In genomic region chr14:67360469-67361206, GRCh38 we compare ENCODE assay signal across 8 cellular contexts. TPM values are rescaled to one million over a fixed set of nuclear protein-coding genes. Genes with fewer than 3 reads are reported as not detected.
DNase-seq lines count a peak whose midpoint lies in the region; TF ChIP-seq lines count a peak whose summit lies in the region.

No MANE protein-coding gene starts in this region.

- peak overlapping the region; percentile 92 for H2AFZ ChIP-seq in PC-9

- WGBS in endodermal cell (ENCODE audit: insufficient coverage in 1 of 2, insufficient read length in 1 of 2), 2 experiments = 3 to 4% methylated on average over 17 to 34 of the region's 34 CpGs

- H3F3A ChIP-seq in PC-9 (ENCODE audit: insufficient read depth, low read depth) = peaks cover 15% of the 10 kb centered on the region

- H3K27ac ChIP-seq in PC-9 (peak overlapping the region; percentile 71), endodermal cell (ENCODE audit: low read depth, low read length) (peak overlapping the region; percentile 80)

- H3K9me2 ChIP-seq in PC-9 (ENCODE audit: insufficient read depth) = no peaks in the 10 kb centered on the region

- peaks cover 44% of the 10 kb centered on the region for H3K4me1 ChIP-seq in PC-9 (replicated peaks; ENCODE audit: insufficient read depth)
- H3K4me1 ChIP-seq in endodermal cell (ENCODE audit: control insufficient read depth, insufficient read depth, low read length) = peaks cover 9% of the 10 kb centered on the region

- TSS peak; percentile 82 for BruUV-seq in PC-9 (replicated peaks; lab: Mats Ljungman, UMichigan)

- no peaks in the 10 kb centered on the region for H3K27me3 ChIP-seq in PC-9 (ENCODE audit: insufficient read depth, low read depth)
- no peaks in the 10 kb centered on the region for H3K27me3 ChIP-seq in endodermal cell (ENCODE audit: control insufficient read depth, insufficient read depth, low read length, poor library complexity, severe bottlenecking)

- H3K27me3 Mint-ChIP-seq in endodermal cell (ENCODE audit: insufficient read depth) = no peaks in the 10 kb centered on the region
- H3K27me3 Mint-ChIP-seq in nephron progenitor cell (ENCODE audit: low read depth, poor library complexity) = no peaks in the 10 kb centered on the region

- peak overlapping the region; percentile 99 for H3K4me3 Mint-ChIP-seq in endodermal cell
- peak overlapping the region; percentile 99 for H3K4me3 Mint-ChIP-seq in nephron progenitor cell

- DNase-seq in HFF-Myc (ENCODE audit: extremely low read depth, low read depth) (no peak), PC-9 (no peak), endodermal cell (no peak), nephron progenitor cell (no peak), NCI-H2227 treated with DMSO at 0.1 percent for 48 hours (lab: John Stamatoyannopoulos, UW) (no peak), NCI-H748 (lab: John Stamatoyannopoulos, UW; ENCODE audit: unreplicated experiment) (no peak), NCI-H510A (lab: John Stamatoyannopoulos, UW) (no peak)

- H4K20me1 ChIP-seq in PC-9 (ENCODE audit: insufficient read depth) = peaks cover 36% of the 10 kb centered on the region

- H3K9ac ChIP-seq in endodermal cell (ENCODE audit: extremely low read depth, low read length, poor library complexity, severe bottlenecking) = peak overlapping the region; percentile 84

- TF ChIP-seq CTCF in HFF-Myc (IDR thresholded peaks at IDR 0.05; ENCODE audit: low read depth, low read length, missing control alignments) (no peak), PC-9 (conservative IDR thresholded peaks at IDR 0.05) (no peak), endodermal cell (conservative IDR thresholded peaks at IDR 0.05) (no peak), nephron progenitor cell (IDR thresholded peaks at IDR 0.05) (no peak)

- CTCF ChIA-PET in PC-9 (lab: Charles Lee) = interaction anchor here (0.6 to 1.1 kb wide), 2 partner anchors 25 to 308 kb away, joined by 3 to 4 read pairs; no protein-coding TSS in a partner anchor

- H3K36me3 Mint-ChIP-seq in endodermal cell (ENCODE audit: low read depth) (peaks cover 14% of the 10 kb centered on the region), nephron progenitor cell (ENCODE audit: low read depth) (peaks cover 20% of the 10 kb centered on the region)

- peak overlapping the region; percentile 88 for H3K4me2 ChIP-seq in PC-9

- intact Hi-C loops in PC-9 (cut with micrococcal nuclease; ENCODE audit: unreplicated experiment) = loop anchor here (1.0 to 5.0 kb wide), 4 partner anchors 48 to 853 kb away; partner anchors contain the start of genes GPHN and PALS1

- peaks cover 93% of the 10 kb centered on the region for H3K79me2 ChIP-seq in PC-9 (ENCODE audit: low read depth)

- H3K36me3 ChIP-seq in PC-9 (ENCODE audit: low read depth) (peaks cover 22% of the 10 kb centered on the region), endodermal cell (ENCODE audit: control insufficient read depth, insufficient read depth, low read length) (peaks cover 26% of the 10 kb centered on the region)

- no peaks in the 10 kb centered on the region for H3K9me3 ChIP-seq in PC-9 (ENCODE audit: insufficient read depth, low read depth)
- H3K9me3 ChIP-seq in endodermal cell (ENCODE audit: control insufficient read depth, low read length) = no peaks in the 10 kb centered on the region

- H3K4me3 ChIP-seq in GM08714 (ENCODE audit: low read length) (peak overlapping the region; percentile 93), HFF-Myc (replicated peaks; ENCODE audit: low read depth, low read length) (peak overlapping the region; percentile 97), PC-9 (peak overlapping the region; percentile 75), endodermal cell (ENCODE audit: low read length) (peak overlapping the region; percentile 97)

- H3K27ac Mint-ChIP-seq in endodermal cell = peak overlapping the region; percentile 99
- peak overlapping the region; percentile 99 for H3K27ac Mint-ChIP-seq in nephron progenitor cell

- POLR2A ChIA-PET in PC-9 (lab: Charles Lee; ENCODE audit: unreplicated experiment) = no interaction called here

- H3K9me3 Mint-ChIP-seq in endodermal cell = no peaks in the 10 kb centered on the region
- no peaks in the 10 kb centered on the region for H3K9me3 Mint-ChIP-seq in nephron progenitor cell

- H3K4me1 Mint-ChIP-seq in endodermal cell = peaks cover 33% of the 10 kb centered on the region
- peaks cover 61% of the 10 kb centered on the region for H3K4me1 Mint-ChIP-seq in nephron progenitor cell

RNA-seq across cellular contexts. Expression of gene EIF2S1, which starts 0.5 kb away (rescaled TPM):
- 144 and 146 TPM in 2 replicates for total RNA-seq in PC-9 (2021)
- total RNA-seq in endodermal cell = 100 to 1,000 TPM; 114 to 136 TPM
- 88.9 TPM for polyA plus RNA-seq in endodermal cell (2013, experiment 1 of 2)
- 85.0 TPM for polyA plus RNA-seq in endodermal cell (2013, experiment 2 of 2)

RNA-seq across cellular contexts. Expression of gene ATP6V1D, which starts 1.0 kb away (rescaled TPM):
- total RNA-seq in PC-9 (2021) = 62.7 and 67.9 TPM in 2 replicates
- total RNA-seq in endodermal cell = 100 to 1,000 TPM in 1 of 2 donors, 10 to 100 TPM in 1; 82.2 to 108 TPM
- 78.9 TPM for polyA plus RNA-seq in endodermal cell (2013, experiment 1 of 2)
- 75.6 TPM for polyA plus RNA-seq in endodermal cell (2013, experiment 2 of 2)

RNA-seq across cellular contexts. Expression of gene PLEK2, which starts 51.3 kb away (rescaled TPM):
- total RNA-seq in PC-9 (2021) (32.7 and 46.0 TPM in 2 replicates), endodermal cell (1 to 10 TPM; 1.6 to 2.0 TPM)
- polyA plus RNA-seq in endodermal cell (2013, experiment 1 of 2) = not detected
- polyA plus RNA-seq in endodermal cell (2013, experiment 2 of 2) = 0.46 TPM

Comparison
In these comparisons a context has a peak if more than half of its experiments do, and no peak if none do; other contexts are left out.
1. RNA of gene PLEK2, which starts 51.3 kb away (total RNA-seq): 32.7 to 46.0 TPM in PC-9; 1.6 to 2.0 TPM in endodermal cell; every median in the first group is over 10 times any median in the second.
2. Peak in every context shown above with its lines, with median percentiles within 50 percentile points of each other: H3K4me3 ChIP-seq.